9 cellular contexts compared by ENCODE assay signal in genomic region chr5:36177715-36178556, GRCh38. TPM values are rescaled to one million over a fixed set of nuclear protein-coding genes. Genes with fewer than 3 reads are reported as not detected.
DNase-seq lines count a peak whose midpoint lies in the region; ATAC-seq, FAIRE-seq and TF ChIP-seq lines count a peak whose summit lies in the region.
"Had no signal": no experiment of that assay in that cellular context is flagged by ENCODE, and none has a peak within 500 bp of the region (broad histone marks: within the 10 kb centered on the region; RNA-seq: fewer than 3 reads in every experiment).

No MANE protein-coding gene starts in this region.

- no TSS peak for BruUV-seq in HCT116 (replicated peaks; lab: Mats Ljungman, UMichigan)

- H3K4me3 ChIP-seq in BLaER1: peak overlapping the region; percentile 14; the same call in 1 of the 2 replicates
- H3K4me3 ChIP-seq in HCT116 (replicated peaks in 1 of 2; ENCODE audit: low read depth in 1 of 2, low read length in 2 of 2): no peak overlapping the region
- no peak overlapping the region for H3K4me3 ChIP-seq in esophagus squamous epithelium
- H3K4me3 ChIP-seq in parathyroid adenoma (ENCODE audit: low read depth, low read length): no peak overlapping the region
- no peak overlapping the region for H3K4me3 ChIP-seq in MG63

- peak; percentile 41 to 66 (median 42); a peak in 3 of 6 replicates for TF ChIP-seq CTCF in HCT116 (IDR thresholded peaks at IDR 0.05 in 2 of 3, conservative IDR thresholded peaks at IDR 0.05 in 1 of 3; ENCODE audit: borderline replicate concordance in 1 of 3, insufficient read depth in 1 of 3, low read depth in 2 of 3, low read length in 2 of 3)
- TF ChIP-seq CTCF in esophagus squamous epithelium (IDR thresholded peaks at IDR 0.05): peak in 5 of 6 experiments; percentile 35 to 62 (median 47)
- TF ChIP-seq CTCF in parathyroid adenoma (IDR thresholded peaks at IDR 0.05): peak; percentile 45

- intact Hi-C loops in HCT116 (cut with micrococcal nuclease) (loop anchor here (1.0 to 2.0 kb wide), 3 partner anchors 127 to 519 kb away; no protein-coding TSS in a partner anchor), esophagus squamous epithelium (cut with DNase I) (loop anchor here (10.0 kb wide), 1 partner anchor 217 kb away; no protein-coding TSS in a partner anchor)

- H3K27me3 ChIP-seq in BLaER1 (no peaks in the 10 kb centered on the region), HCT116 (ENCODE audit: insufficient read depth, low read length) (no peaks in the 10 kb centered on the region), esophagus squamous epithelium (no peaks in the 10 kb centered on the region), parathyroid adenoma (ENCODE audit: control insufficient read depth, insufficient read depth, low read length) (no peaks in the 10 kb centered on the region), MG63 (no peaks in the 10 kb centered on the region)

- H2AFZ ChIP-seq in HCT116 (ENCODE audit: low read depth, low read length, poor library complexity, severe bottlenecking): no peak overlapping the region
- H2AFZ ChIP-seq in parathyroid adenoma: no peak overlapping the region

- H4K20me1 ChIP-seq in BLaER1: no peaks in the 10 kb centered on the region
- no peaks in the 10 kb centered on the region for H4K20me1 ChIP-seq in HCT116 (ENCODE audit: insufficient read depth)

- H3K27ac ChIP-seq in BLaER1 (peak overlapping the region; percentile 60; the same call in 1 of the 2 replicates), HCT116 (ENCODE audit: low read depth, low read length) (no peak overlapping the region), esophagus squamous epithelium (no peak overlapping the region), parathyroid adenoma (no peak overlapping the region)
- H3K27ac ChIP-seq: HL-60 had no signal

- 65 to 76% methylated on average over 3 of the region's 3 CpGs for WGBS in esophagus squamous epithelium, 2 donors

- RAD21 ChIA-PET in HCT116 (lab: Charles Lee; ENCODE audit: low non-redundant PET in 1 of 2, low total read pairs in 2 of 2, uncharacterized antibody in 2 of 2, unreplicated experiment in 2 of 2): interaction anchor here in 1 of 2 experiments (0.6 kb wide), 1 partner anchor 88 kb away, joined by 3 read pairs; no protein-coding TSS in a partner anchor

- POLR2A ChIA-PET in HCT116 (lab: Charles Lee): no interaction called here

- FAIRE-seq in RCC 7860 (lab: Jason Lieb, UNC): peak; percentile 83

- no peaks in the 10 kb centered on the region for H3K9me2 ChIP-seq in HCT116 (ENCODE audit: insufficient read depth)

- H3K4me1 ChIP-seq in BLaER1: peaks cover 25% of the 10 kb centered on the region
- no peaks in the 10 kb centered on the region for H3K4me1 ChIP-seq in HCT116 (ENCODE audit: control insufficient read depth in 1 of 2, insufficient read depth in 2 of 2, low read length in 2 of 2)
- H3K4me1 ChIP-seq in esophagus squamous epithelium: no peaks in the 10 kb centered on the region
- no peaks in the 10 kb centered on the region for H3K4me1 ChIP-seq in parathyroid adenoma

- H3K9ac ChIP-seq in BLaER1 (0 out of 2 replicates have a peak overlapping the region, but pooled peaks have one; percentile 18), HCT116 (ENCODE audit: low read length) (no peak overlapping the region), parathyroid adenoma (no peak overlapping the region)

- TF ChIP-seq RAD21 in HCT116 (IDR thresholded peaks at IDR 0.05; ENCODE audit: low read depth): peak; percentile 55

- CTCF ChIA-PET in HCT116 (lab: Charles Lee): interaction anchor here (0.6 to 2.7 kb wide), 14 partner anchors 10 to 518 kb away, joined by 3 to 14 read pairs (median 4); partner anchors contain the start of genes LMBRD2, NADK2 and SKP2

- H3K9me3 ChIP-seq in BLaER1 (no peaks in the 10 kb centered on the region), HCT116 (ENCODE audit: control insufficient read depth in 1 of 2, insufficient read depth in 1 of 2, low read depth in 1 of 2, low read length in 2 of 2) (no peaks in the 10 kb centered on the region), esophagus squamous epithelium (no peaks in the 10 kb centered on the region), parathyroid adenoma (ENCODE audit: control insufficient read depth, low read length) (no peaks in the 10 kb centered on the region), MG63 (no peaks in the 10 kb centered on the region)

- H3K36me3 ChIP-seq in BLaER1 (peaks cover 72% of the 10 kb centered on the region), HCT116 (ENCODE audit: control insufficient read depth in 1 of 2, insufficient read depth in 2 of 2, low read length in 2 of 2) (peaks cover 20 to 28% of the 10 kb centered on the region in 2 experiments; a peak in 2 of 4 replicates), esophagus squamous epithelium (peaks cover 0 to 91% (median 6%) of the 10 kb centered on the region in 3 donors), parathyroid adenoma (ENCODE audit: control insufficient read depth, insufficient read depth, low read length) (no peaks in the 10 kb centered on the region), MG63 (peaks cover 68% of the 10 kb centered on the region)

- H3K79me2 ChIP-seq in HCT116 (ENCODE audit: insufficient read depth, low read length) (no peaks in the 10 kb centered on the region), parathyroid adenoma (no peaks in the 10 kb centered on the region)

- DNase-seq in HCT116 (ENCODE audit: low read depth, low spot score) (peak; percentile 7), RCC 7860 (ENCODE audit: low spot score) (peak; percentile 56), esophagus squamous epithelium (lab: John Stamatoyannopoulos, UW) (no peak), NOMO-1 treated with DMSO at 0.1 percent for 48 hours (lab: John Stamatoyannopoulos, UW; ENCODE audit: unreplicated experiment) (no peak), MG63 (no peak), OCI-M2 (lab: John Stamatoyannopoulos, UW; ENCODE audit: unreplicated experiment) (no peak)

- ATAC-seq in HCT116: peak; percentile 82

- H3K4me2 ChIP-seq in BLaER1 (peak overlapping the region; percentile 65), HCT116 (ENCODE audit: low read length) (no peak overlapping the region), parathyroid adenoma (ENCODE audit: low read length) (no peak overlapping the region)

- no peak for TF ChIP-seq POLR2A in HCT116 (IDR thresholded peaks at IDR 0.05; ENCODE audit: borderline replicate concordance, extremely low read depth, insufficient read depth, insufficient read length)
- TF ChIP-seq POLR2A in esophagus squamous epithelium (IDR thresholded peaks at IDR 0.05): no peak

TF ChIP-seq in HCT116, 20 proteins besides CTCF, POLR2A, EP300 and RAD21:
- TF ChIP-seq CEBPB (IDR thresholded peaks at IDR 0.05; ENCODE audit: low read depth) (no peak), ELF1 (IDR thresholded peaks at IDR 0.05; ENCODE audit: borderline replicate concordance, low read depth) (no peak), EZH2 (IDR thresholded peaks at IDR 0.05) (no peak), FOSL1 (IDR thresholded peaks at IDR 0.05; ENCODE audit: low read depth) (no peak), SIN3A (IDR thresholded peaks at IDR 0.05; ENCODE audit: low read depth) (no peak), TCF7L2 (IDR thresholded peaks at IDR 0.05; ENCODE audit: borderline replicate concordance, extremely low read depth, insufficient read depth, insufficient read length) (no peak)

RNA-seq across cellular contexts. Expression of gene SKP2, which starts 26.0 kb away (rescaled TPM):
- 44.3 TPM for total RNA-seq in HCT116 (2021; ENCODE audit: unreplicated experiment)
- polyA plus RNA-seq in HCT116 (2012): 9.1 and 12.5 TPM in 2 replicates
- 10 to 100 TPM; 10.3 to 41.5 (median 23.6) TPM for total RNA-seq in esophagus squamous epithelium
- total RNA-seq in MG63 (2014; rRNA removed; shearing (Covaris generic); ENCODE audit: low replicate concordance): 38.6 and 50.5 TPM in 2 replicates

RNA-seq across cellular contexts. Expression of gene LMBRD2, which starts 26.2 kb away (rescaled TPM):
- 1.1 TPM for total RNA-seq in HCT116 (2021; ENCODE audit: unreplicated experiment)
- 0.20 and 0.25 TPM in 2 replicates for polyA plus RNA-seq in HCT116 (2012)
- total RNA-seq in esophagus squamous epithelium: 10 to 100 TPM in 1 of 4 donors, 1 to 10 TPM in 3; 6.9 to 23.2 (median 8.8) TPM
- total RNA-seq in MG63 (2014; rRNA removed; shearing (Covaris generic); ENCODE audit: low replicate concordance): 6.4 and 8.4 TPM in 2 replicates

Comparison
In these comparisons a context has a peak if more than half of its experiments do, and no peak if none do; other contexts are left out.
1. DNase-seq: peak in HCT116 (single experiment) and RCC 7860 (single experiment); none in esophagus squamous epithelium (single experiment), NOMO-1 treated with DMSO at 0.1 percent for 48 hours (single experiment), MG63 (single experiment) and OCI-M2 (single experiment).
2. Peak in every context shown above with its lines, with median percentiles within 50 percentile points of each other: CTCF ChIP-seq.